ENCODE assay signal across 9 cellular contexts in genomic region chr6:129684323-129684884, GRCh38. TPM values are rescaled to one million over a fixed set of nuclear protein-coding genes. Genes with fewer than 3 reads are reported as not detected.
DNase-seq lines count a peak whose midpoint lies in the region; ATAC-seq and TF ChIP-seq lines count a peak whose summit lies in the region.
"Had no signal": no experiment of that assay in that cellular context is flagged by ENCODE, and none has a peak within 500 bp of the region (broad histone marks: within the 10 kb centered on the region; RNA-seq: fewer than 3 reads in every experiment).

No MANE protein-coding gene starts in this region.

- no peaks in the 10 kb centered on the region for H3K27me3 Mint-ChIP-seq in Caco-2 (ENCODE audit: insufficient read depth, unreplicated experiment)
- no peaks in the 10 kb centered on the region for H3K27me3 Mint-ChIP-seq in dendritic cell treated with granulocyte-macrophage colony-stimulating factor and Interleukin-4, amounts not matched to agents 40 ng/mL and 50 ng/mL, for 4 days

- H3K9me3 Mint-ChIP-seq in Caco-2 (ENCODE audit: unreplicated experiment) = no peaks in the 10 kb centered on the region
- no peaks in the 10 kb centered on the region for H3K9me3 Mint-ChIP-seq in dendritic cell treated with granulocyte-macrophage colony-stimulating factor and Interleukin-4, amounts not matched to agents 40 ng/mL and 50 ng/mL, for 4 days

- CTCF ChIA-PET in Caco-2 (lab: Charles Lee) = interaction anchor here (0.6 to 0.9 kb wide), 2 partner anchors 25 to 100 kb away, joined by 3 read pairs; partner anchors contain the start of gene ARHGAP18
- CTCF ChIA-PET in OCI-LY7 (lab: Charles Lee; ENCODE audit: unreplicated experiment) = no interaction called here

- H2AFZ ChIP-seq in OCI-LY7 (ENCODE audit: low read length) = no peak overlapping the region

- no peaks in the 10 kb centered on the region for H3K79me2 ChIP-seq in OCI-LY7 (ENCODE audit: insufficient read depth, low read depth, low read length)

- H3K4me3 ChIP-seq in Caco-2 (ENCODE audit: low read depth, low read length) (no peak overlapping the region), OCI-LY7 (ENCODE audit: low read depth, low read length, poor library complexity, severe bottlenecking) (peak overlapping the region; percentile 42), psoas muscle (peak overlapping the region; percentile 15)

- H3K27ac Mint-ChIP-seq in Caco-2 (ENCODE audit: unreplicated experiment) = peak overlapping the region; percentile 20
- peak overlapping the region; percentile 91 for H3K27ac Mint-ChIP-seq in dendritic cell treated with granulocyte-macrophage colony-stimulating factor and Interleukin-4, amounts not matched to agents 40 ng/mL and 50 ng/mL, for 4 days

- peaks cover 19% of the 10 kb centered on the region for H3K4me1 Mint-ChIP-seq in Caco-2 (ENCODE audit: low read depth, unreplicated experiment)
- peaks cover 88% of the 10 kb centered on the region for H3K4me1 Mint-ChIP-seq in dendritic cell treated with granulocyte-macrophage colony-stimulating factor and Interleukin-4, amounts not matched to agents 40 ng/mL and 50 ng/mL, for 4 days (ENCODE audit: low read depth)

- no peaks in the 10 kb centered on the region for H3K36me3 Mint-ChIP-seq in Caco-2 (ENCODE audit: insufficient read depth, unreplicated experiment)
- peaks cover 92% of the 10 kb centered on the region for H3K36me3 Mint-ChIP-seq in dendritic cell treated with granulocyte-macrophage colony-stimulating factor and Interleukin-4, amounts not matched to agents 40 ng/mL and 50 ng/mL, for 4 days (ENCODE audit: low read depth)

- 86 to 88% (median 88%) methylated on average over 6 of the region's 6 CpGs for WGBS in psoas muscle, 3 donors

- no peaks in the 10 kb centered on the region for H4K20me1 ChIP-seq in OCI-LY7 (ENCODE audit: insufficient read depth, low read length)

- DNase-seq in Caco-2 (no peak), OCI-LY7 (ENCODE audit: low spot score) (no peak), psoas muscle (no peak), left lobe of liver (ENCODE audit: low spot score) (no peak), C1 segment of cervical spinal cord (lab: John Stamatoyannopoulos, UW) (no peak)
- DNase-seq: NCI-H510A had no signal

- no peak for TF ChIP-seq CTCF in Caco-2 (IDR thresholded peaks at IDR 0.05; ENCODE audit: insufficient read depth in 1 of 2, low read depth in 1 of 2, low read length in 1 of 2, severe bottlenecking in 1 of 2, unreplicated experiment in 1 of 2)
- no peak for TF ChIP-seq CTCF in OCI-LY7 (conservative IDR thresholded peaks at IDR 0.05; ENCODE audit: low read length)
- TF ChIP-seq CTCF in psoas muscle (IDR thresholded peaks at IDR 0.05) = no peak

- BruUV-seq in Caco-2 (replicated peaks; lab: Mats Ljungman, UMichigan) (no TSS peak), OCI-LY7 (replicated peaks; lab: Mats Ljungman, UMichigan) (no TSS peak)

- H3K9me2 ChIP-seq in OCI-LY7 (ENCODE audit: insufficient read depth, low read length) = no peaks in the 10 kb centered on the region

- ATAC-seq in psoas muscle (no peak), left lobe of liver (no peak), HG03045 (IDR thresholded peaks at IDR 0.05; ENCODE audit: unreplicated experiment) (no peak), GM21723 (IDR thresholded peaks at IDR 0.05; ENCODE audit: unreplicated experiment) (no peak)

- H3K4me2 ChIP-seq in OCI-LY7 (ENCODE audit: low read length) = peak overlapping the region; percentile 66

- H3K27ac ChIP-seq in OCI-LY7 (ENCODE audit: low read depth, low read length, poor library complexity, severe bottlenecking) (peak overlapping the region; percentile 47), psoas muscle (peak overlapping the region; percentile 90)

- peak overlapping the region; percentile 44 for H3K4me3 Mint-ChIP-seq in Caco-2 (ENCODE audit: unreplicated experiment)
- peak overlapping the region; percentile 58 for H3K4me3 Mint-ChIP-seq in dendritic cell treated with granulocyte-macrophage colony-stimulating factor and Interleukin-4, amounts not matched to agents 40 ng/mL and 50 ng/mL, for 4 days

- POLR2A ChIA-PET in Caco-2 (lab: Charles Lee) = interaction anchor here (1.1 kb wide), 1 partner anchor 26 kb away, joined by 4 read pairs; the partner anchor contains the start of gene ARHGAP18
- POLR2A ChIA-PET in OCI-LY7 (lab: Charles Lee) = interaction anchor here (0.7 to 2.6 kb wide), 5 partner anchors 15 to 333 kb away, joined by 3 to 18 read pairs (median 4); partner anchors contain the start of gene ARHGAP18

- H3K27me3 ChIP-seq in Caco-2 (replicated peaks; ENCODE audit: control insufficient read depth, insufficient read depth, low read length) (no peaks in the 10 kb centered on the region), psoas muscle (ENCODE audit: insufficient read depth in 3 of 3, low read length in 2 of 3) (no peaks in the 10 kb centered on the region)

- intact Hi-C loops in Caco-2 (cut with micrococcal nuclease; ENCODE audit: unreplicated experiment) (no loop called here), OCI-LY7 (cut with micrococcal nuclease; ENCODE audit: unreplicated experiment) (loop anchor here (2.0 kb wide), 1 partner anchor 24 kb away; no protein-coding TSS in a partner anchor), psoas muscle (cut with DNase I) (no loop called here)
- intact Hi-C loops in dendritic cell treated with granulocyte-macrophage colony-stimulating factor and Interleukin-4, amounts not matched to agents 40 ng/mL and 50 ng/mL, for 4 days (cut with micrococcal nuclease) = loop anchor here (1.0 kb wide), 1 partner anchor 12 kb away; no protein-coding TSS in a partner anchor

- H3K36me3 ChIP-seq in Caco-2 (ENCODE audit: control insufficient read depth, insufficient read depth, low read length) (peaks cover 2% of the 10 kb centered on the region; the same call in 1 of the 2 replicates), OCI-LY7 (ENCODE audit: insufficient read depth, low read length) (no peaks in the 10 kb centered on the region), psoas muscle (ENCODE audit: insufficient read depth in 1 of 2, low read depth in 1 of 2) (no peaks in the 10 kb centered on the region)

- H3K4me1 ChIP-seq in Caco-2 (peaks cover 29% of the 10 kb centered on the region), OCI-LY7 (ENCODE audit: insufficient read depth, low read length, poor library complexity, severe bottlenecking) (peaks cover 56% of the 10 kb centered on the region), psoas muscle (peaks cover 53% of the 10 kb centered on the region)

- no peaks in the 10 kb centered on the region for H3K9me3 ChIP-seq in Caco-2
- H3K9me3 ChIP-seq in OCI-LY7 (ENCODE audit: low read length) = no peaks in the 10 kb centered on the region
- no peaks in the 10 kb centered on the region for H3K9me3 ChIP-seq in psoas muscle

RNA-seq across cellular contexts. Expression of gene ARHGAP18, which starts 25.6 kb away (rescaled TPM):
- 15.0 and 15.6 TPM in 2 replicates for total RNA-seq in Caco-2 (2022)
- 4.8 and 5.9 TPM in 2 replicates for total RNA-seq in OCI-LY7 (2014; rRNA removed; shearing (Covaris generic))
- 7.5 TPM in 2 replicates for total RNA-seq in OCI-LY7 (2022)
- total RNA-seq in psoas muscle = 1 to 10 TPM; 5.2 to 6.8 (median 5.5) TPM
- 1 to 10 TPM; 1.6 to 6.0 (median 4.3) TPM for polyA plus RNA-seq in psoas muscle
- 4.7 TPM for total RNA-seq in left lobe of liver

Comparison
In these comparisons a context has a peak if more than half of its experiments do, and no peak if none do; other contexts are left out.
1. intact Hi-C loops: an anchor here in OCI-LY7 (2.0 kb wide) and dendritic cell treated with granulocyte-macrophage colony-stimulating factor and Interleukin-4, amounts not matched to agents 40 ng/mL and 50 ng/mL, for 4 days (1.0 kb wide); none called in Caco-2 and psoas muscle.